8 cellular contexts compared by ENCODE assay signal in genomic region chr1:234725177-234726132, GRCh38.
DNase-seq lines count a peak whose midpoint lies in the region; ATAC-seq, FAIRE-seq and TF ChIP-seq lines count a peak whose summit lies in the region.

No MANE protein-coding gene starts in this region.

- DNase-seq in A172 (ENCODE audit: low spot score) (peak; percentile 55), KBM-7 (peak; percentile 79), H1 (ENCODE audit: low read depth in 1 of 2, low spot score in 2 of 2) (no peak), neural crest cell (ENCODE audit: low read depth, low spot score) (no peak), upper lobe of left lung (peak in 1 of 2 donors; percentile 62), GM19239 (ENCODE audit: insufficient read length, low spot score) (no peak)
- peak; percentile 84 for DNase-seq in activated CD4-positive, alpha-beta memory T cell treated with anti-CD3 and anti-CD28 coated beads for 36 hours

- peaks cover 1% of the 10 kb centered on the region for H3K36me3 Mint-ChIP-seq in activated CD4-positive, alpha-beta memory T cell treated with anti-CD3 and anti-CD28 coated beads for 36 hours
- no peaks in the 10 kb centered on the region for H3K36me3 Mint-ChIP-seq in neural crest cell (ENCODE audit: low read depth)

- H3K4me2 ChIP-seq in H1 (ENCODE audit: insufficient read depth in 1 of 2, low read depth in 2 of 2, low read length in 2 of 2) = peak overlapping the region in 1 of 2 experiments; percentile 48; a peak in 1 of 4 replicates

- TF ChIP-seq EP300 in H1 (IDR thresholded peaks at IDR 0.05; ENCODE audit: borderline replicate concordance in 1 of 2, low read depth in 2 of 2, low read length in 2 of 2) = no peak
- peak in 1 of 4 donors; percentile 38 for TF ChIP-seq EP300 in upper lobe of left lung (IDR thresholded peaks at IDR 0.05)

- intact Hi-C loops in activated CD4-positive, alpha-beta memory T cell treated with anti-CD3 and anti-CD28 coated beads for 36 hours (cut with micrococcal nuclease) = no loop called here

- H2AFZ ChIP-seq in H1 (ENCODE audit: low read length) = peak overlapping the region; percentile 17; the same call in 1 of the 2 replicates

- no peaks in the 10 kb centered on the region for H3K79me2 ChIP-seq in H1 (ENCODE audit: control insufficient read depth in 1 of 2, insufficient read depth in 2 of 2, low read length in 2 of 2)

- peak overlapping the region; percentile 96 for H3K27ac Mint-ChIP-seq in activated CD4-positive, alpha-beta memory T cell treated with anti-CD3 and anti-CD28 coated beads for 36 hours
- peak overlapping the region; percentile 99 for H3K27ac Mint-ChIP-seq in neural crest cell (ENCODE audit: unreplicated experiment)

- FAIRE-seq in H1 (lab: Jason Lieb, UNC) = no peak
- FAIRE-seq in GM19239 (lab: Jason Lieb, UNC) = no peak

- H2BK5ac ChIP-seq in H1 (ENCODE audit: low read depth, low read length) = peak overlapping the region; percentile 72

- peak overlapping the region; percentile 82; the same call in 1 of the 2 replicates for H2BK20ac ChIP-seq in H1 (ENCODE audit: low read length)

- H2AK5ac ChIP-seq in H1 (ENCODE audit: low read depth, low read length) = peak overlapping the region; percentile 93; the same call in 1 of the 2 replicates

- 85% methylated on average over 11 of the region's 12 CpGs; no CpG with 5 or more reads in 1 of the 2 experiments for WGBS in H1 (ENCODE audit: extremely low coverage in 1 of 2, insufficient coverage in 1 of 2, insufficient read length in 1 of 2, insufficient replicate concordance in 2 of 2, low coverage in 1 of 2, low lambda C conversion rate in 2 of 2, missing lambda C conversion rate in 1 of 2), 2 experiments
- WGBS in upper lobe of left lung, 2 donors = 44 to 51% methylated on average over 11 to 12 of the region's 12 CpGs

- H3K4me1 Mint-ChIP-seq in activated CD4-positive, alpha-beta memory T cell treated with anti-CD3 and anti-CD28 coated beads for 36 hours (ENCODE audit: low read depth) = peaks cover 90% of the 10 kb centered on the region
- peaks cover 92% of the 10 kb centered on the region for H3K4me1 Mint-ChIP-seq in neural crest cell

- no peak for TF ChIP-seq RAD21 in H1 (IDR thresholded peaks at IDR 0.05 in 1 of 2, conservative IDR thresholded peaks at IDR 0.05 in 1 of 2; ENCODE audit: low read depth in 2 of 2, low read length in 2 of 2)

- H3K23ac ChIP-seq in H1 (ENCODE audit: insufficient read length) = no peak overlapping the region

- H4K5ac ChIP-seq in H1 (ENCODE audit: insufficient read length, low read depth, low read length) = no peak overlapping the region

- peak overlapping the region; percentile 20 for H4K91ac ChIP-seq in H1 (replicated peaks; ENCODE audit: insufficient read length, low read length)

- no peaks in the 10 kb centered on the region for H3K23me2 ChIP-seq in H1 (ENCODE audit: low read depth, low read length)

- in situ Hi-C loops in KBM-7 (cut with MboI; ENCODE audit: low pct_unique_long_range_greater_than_20kb, low sequenced_read_pairs) = loop anchor here (10.0 to 25.0 kb wide), 4 partner anchors 111 to 362 kb away; partner anchors contain the start of gene IRF2BP2

- H3K79me1 ChIP-seq in H1 (ENCODE audit: low read depth, low read length) = no peaks in the 10 kb centered on the region

- no peak overlapping the region for H2BK120ac ChIP-seq in H1 (replicated peaks; ENCODE audit: low read depth, low read length)

- peak overlapping the region; percentile 88; the same call in 1 of the 2 replicates for H2BK15ac ChIP-seq in H1 (ENCODE audit: low read length)

- no peak overlapping the region for H3K56ac ChIP-seq in H1 (replicated peaks; ENCODE audit: insufficient read length, low read depth, low read length)

- no peak for TF ChIP-seq CTCF in H1 (IDR thresholded peaks at IDR 0.05; ENCODE audit: control extremely low read depth in 1 of 3, insufficient read depth in 1 of 3, low read depth in 1 of 3, low read length in 3 of 3)
- TF ChIP-seq CTCF in neural crest cell (conservative IDR thresholded peaks at IDR 0.05) = no peak
- TF ChIP-seq CTCF in upper lobe of left lung (IDR thresholded peaks at IDR 0.05) = no peak

- POLR2A ChIA-PET in activated CD4-positive, alpha-beta memory T cell treated with anti-CD3 and anti-CD28 coated beads for 36 hours (lab: Charles Lee) = interaction anchor here (0.6 to 5.9 kb wide), 13 partner anchors 10 to 350 kb away, joined by 3 to 124 read pairs (median 6); partner anchors contain the start of gene IRF2BP2
- POLR2A ChIA-PET in H1 (lab: Charles Lee; ENCODE audit: partially characterized antibody) = interaction anchor here (1.2 kb wide), 2 partner anchors 109 to 114 kb away, joined by 3 to 4 read pairs; no protein-coding TSS in a partner anchor

- H3K18ac ChIP-seq in H1 (ENCODE audit: extremely low read depth, low read length) = peak overlapping the region; percentile 20

- peak overlapping the region; percentile 99 for H2BK12ac ChIP-seq in H1 (ENCODE audit: low read depth, low read length)

- no peak overlapping the region for H3K14ac ChIP-seq in H1 (ENCODE audit: insufficient read length)

- H3K27me3 ChIP-seq in H1 (replicated peaks in 1 of 4; ENCODE audit: control insufficient read depth in 3 of 4, extremely low read depth in 1 of 4, insufficient read depth in 3 of 4, low read length in 3 of 4) = no peaks in the 10 kb centered on the region; a peak in 2 of 7 replicates
- no peaks in the 10 kb centered on the region for H3K27me3 ChIP-seq in upper lobe of left lung

- CTCF ChIA-PET in activated CD4-positive, alpha-beta memory T cell treated with anti-CD3 and anti-CD28 coated beads for 36 hours (lab: Charles Lee) = interaction anchor here (1.1 to 3.5 kb wide), 6 partner anchors 29 to 354 kb away, joined by 3 to 29 read pairs (median 6); partner anchors contain the start of gene IRF2BP2
- CTCF ChIA-PET in H1 (lab: Charles Lee; ENCODE audit: partially characterized antibody) = interaction anchor here (0.9 to 1.6 kb wide), 8 partner anchors 9 to 231 kb away, joined by 3 to 7 read pairs (median 3); no protein-coding TSS in a partner anchor

- no peaks in the 10 kb centered on the region for H3K27me3 Mint-ChIP-seq in activated CD4-positive, alpha-beta memory T cell treated with anti-CD3 and anti-CD28 coated beads for 36 hours
- H3K27me3 Mint-ChIP-seq in neural crest cell (ENCODE audit: low read depth) = no peaks in the 10 kb centered on the region

- peak overlapping the region; percentile 41 for H3K4ac ChIP-seq in H1 (replicated peaks; ENCODE audit: insufficient read length, low read depth, low read length)

- H3K9me3 Mint-ChIP-seq in activated CD4-positive, alpha-beta memory T cell treated with anti-CD3 and anti-CD28 coated beads for 36 hours = no peaks in the 10 kb centered on the region
- H3K9me3 Mint-ChIP-seq in neural crest cell = no peaks in the 10 kb centered on the region

- H3K4me1 ChIP-seq in H1 (replicated peaks in 1 of 4; ENCODE audit: control insufficient read depth in 3 of 4, insufficient read depth in 4 of 4, low read length in 3 of 4) = peaks cover 13 to 33% (median 21%) of the 10 kb centered on the region in 4 experiments
- H3K4me1 ChIP-seq in upper lobe of left lung = peaks cover 69 to 80% (median 74%) of the 10 kb centered on the region in 4 donors

- H4K8ac ChIP-seq in H1 (ENCODE audit: extremely low read depth, insufficient read depth, low read length) = no peak overlapping the region

- no peak overlapping the region; a peak in 2 of 7 replicates for H3K9ac ChIP-seq in H1 (replicated peaks in 1 of 4; ENCODE audit: extremely low read depth in 1 of 4, low read depth in 3 of 4, low read length in 3 of 4)

- peak overlapping the region; percentile 60 for H3K4me3 Mint-ChIP-seq in activated CD4-positive, alpha-beta memory T cell treated with anti-CD3 and anti-CD28 coated beads for 36 hours
- peak overlapping the region; percentile 78 for H3K4me3 Mint-ChIP-seq in neural crest cell

- no peaks in the 10 kb centered on the region for H4K20me1 ChIP-seq in H1 (replicated peaks in 1 of 2; ENCODE audit: control insufficient read depth in 1 of 2, insufficient read depth in 2 of 2, low read length in 2 of 2)

- H3K27ac ChIP-seq in H1 (ENCODE audit: low read depth, low read length) (no peak overlapping the region), upper lobe of left lung (peak overlapping the region; percentile 93 to 98 (median 96))

- TF ChIP-seq POLR2A in H1 (IDR thresholded peaks at IDR 0.05; ENCODE audit: control extremely low read depth in 1 of 2, low read depth in 2 of 2, low read length in 2 of 2) = no peak
- TF ChIP-seq POLR2A in upper lobe of left lung (IDR thresholded peaks at IDR 0.05) = no peak

- H3K4me3 ChIP-seq in H1 (ENCODE audit: extremely low read depth in 1 of 4, insufficient read depth in 2 of 4, low read depth in 3 of 4, low read length in 4 of 4) = no peak overlapping the region
- peak overlapping the region in 2 of 4 donors; percentile 5 to 33 for H3K4me3 ChIP-seq in upper lobe of left lung

- H3K9me3 ChIP-seq in H1 (ENCODE audit: insufficient read depth in 2 of 2, low read depth in 1 of 2, low read length in 1 of 2) (no peaks in the 10 kb centered on the region), upper lobe of left lung (no peaks in the 10 kb centered on the region)

- ATAC-seq in upper lobe of left lung (ENCODE audit: low FRiP score in 2 of 2) (no peak), GM21737 (IDR thresholded peaks at IDR 0.05; ENCODE audit: unreplicated experiment) (no peak)

- no peaks in the 10 kb centered on the region for H3K36me3 ChIP-seq in H1 (ENCODE audit: control insufficient read depth in 2 of 4, insufficient read depth in 4 of 4, low read length in 3 of 4)
- no peaks in the 10 kb centered on the region for H3K36me3 ChIP-seq in upper lobe of left lung

TF ChIP-seq in H1, 55 proteins besides CTCF, POLR2A, EP300 and RAD21 (continues in another document):
- TF ChIP-seq ZNF274 (IDR thresholded peaks at IDR 0.05; ENCODE audit: borderline replicate concordance, extremely low read depth, low read length) (no peak), CHD2 (IDR thresholded peaks at IDR 0.05; ENCODE audit: low read length) (no peak), POU5F1 (IDR thresholded peaks at IDR 0.05; ENCODE audit: low read depth, low read length) (no peak), TAF1 (IDR thresholded peaks at IDR 0.05; ENCODE audit: low read depth, low read length) (no peak), CBX5 (IDR thresholded peaks at IDR 0.05; ENCODE audit: low read depth, low read length) (no peak), TEAD4 (IDR thresholded peaks at IDR 0.05; ENCODE audit: low read depth, low read length) (no peak), RXRA (IDR thresholded peaks at IDR 0.05; ENCODE audit: insufficient read depth, low read depth, low read length) (no peak), ASH2L (IDR thresholded peaks at IDR 0.05; ENCODE audit: low read length) (no peak), BRCA1 (IDR thresholded peaks at IDR 0.05; ENCODE audit: low read depth, low read length) (no peak), SIX5 (IDR thresholded peaks at IDR 0.05; ENCODE audit: low read depth, low read length) (no peak), YY1 (IDR thresholded peaks at IDR 0.05; ENCODE audit: low read depth, low read length) (no peak), GABPA (IDR thresholded peaks at IDR 0.05; ENCODE audit: borderline replicate concordance, insufficient read depth, low read length) (no peak), SIRT6 (IDR thresholded peaks at IDR 0.05; ENCODE audit: low read length) (no peak), GTF2F1 (IDR thresholded peaks at IDR 0.05; ENCODE audit: borderline replicate concordance, low read depth, low read length) (no peak), TBP (IDR thresholded peaks at IDR 0.05; ENCODE audit: low read depth, low read length) (no peak)

Comparison
In these comparisons a context has a peak if more than half of its experiments do, and no peak if none do; other contexts are left out.
1. DNase-seq: peak in A172 (single experiment), KBM-7 (single experiment) and activated CD4-positive, alpha-beta memory T cell treated with anti-CD3 and anti-CD28 coated beads for 36 hours (single experiment); none in H1 (0 of 2), neural crest cell (single experiment) and GM19239 (single experiment).